In the genomic region with DNA sequence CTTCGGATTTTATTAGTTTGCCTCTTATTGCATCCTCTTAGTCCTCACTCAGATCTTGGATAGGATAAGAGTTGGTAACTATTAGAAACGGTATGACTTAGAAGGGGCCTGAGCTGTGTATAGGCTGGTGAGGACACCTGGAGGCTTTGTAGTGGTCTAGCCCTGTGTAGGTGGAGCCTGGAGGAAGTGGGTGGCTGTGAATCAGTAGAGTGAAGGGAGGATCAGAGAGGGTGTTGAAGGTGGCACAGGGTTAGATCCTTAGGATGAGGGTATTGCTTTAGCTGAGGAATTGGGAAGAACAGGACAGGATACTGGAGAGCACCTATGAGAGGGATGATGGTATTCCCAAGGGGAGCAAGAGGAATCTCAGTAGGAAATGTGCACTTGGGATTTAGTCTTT, we compare ENCODE assay signal across 19 cellular contexts. TPM values are rescaled to one million over a fixed set of nuclear protein-coding genes. Genes with fewer than 3 reads are reported as not detected.
A peak's percentile ranks its signal among the peaks of the same experiment; 100 is the strongest.
DNase-seq lines count a peak whose midpoint lies in the region; ATAC-seq and TF ChIP-seq lines count a peak whose summit lies in the region.
"Had no signal": no experiment of that assay in that cellular context is flagged by ENCODE, and none has a peak within 500 bp of the region (broad histone marks: within the 10 kb centered on the region; RNA-seq: fewer than 3 reads in every experiment).

No MANE protein-coding gene starts in this region.

- H3K27ac ChIP-seq in coronary artery, result no peak overlapping the region
- no peak overlapping the region for H3K27ac ChIP-seq in upper lobe of left lung

- no peak overlapping the region for H3K27ac Mint-ChIP-seq in mesothelial cell of epicardium
- H3K27ac Mint-ChIP-seq: IgD-negative memory B cell had no signal

- H3K4me1 Mint-ChIP-seq in mesothelial cell of epicardium, result peaks cover 33% of the 10 kb centered on the region

- H3K9me3 ChIP-seq in upper lobe of left lung, result no peaks in the 10 kb centered on the region

- WGBS in upper lobe of left lung, 2 donors, result 61 to 72% methylated on average over 2 of the region's 2 CpGs

- peak; percentile 14 for DNase-seq in stimulated activated CD4-positive, alpha-beta T cell treated with anti-CD3 and anti-CD28 coated beads, Interleukin-2, amount 100 ng/mL, for 4 hours (ENCODE audit: low read depth)
- no peak for DNase-seq in stimulated activated CD4-positive, alpha-beta T cell treated with anti-CD3 and anti-CD28 coated beads, Interleukin-4, amount 100 ng/mL, for 24 hours
- DNase-seq in RPMI8226 (peak; percentile 4), coronary artery (ENCODE audit: low spot score) (peak; percentile 22), upper lobe of left lung (no peak), mesothelial cell of epicardium (ENCODE audit: low spot score in 2 of 2, unreplicated experiment in 2 of 2) (no peak), NCI-H1930 (lab: John Stamatoyannopoulos, UW) (no peak)
- DNase-seq: amniotic stem cell; effector memory CD4-positive, alpha-beta T cell; GF-D8; hippocampal formation; kidney glomerular epithelial cell; NCI-H1048; NCI-H2081 treated with DMSO at 0.1 percent for 48 hours; NCI-H510A treated with DMSO at 0.1 percent for 48 hours had no signal

- TF ChIP-seq POLR2A in upper lobe of left lung (IDR thresholded peaks at IDR 0.05), result no peak

- no peaks in the 10 kb centered on the region for H3K36me3 ChIP-seq in upper lobe of left lung

- peaks cover 0 to 20% (median 10%) of the 10 kb centered on the region in 4 donors for H3K4me1 ChIP-seq in upper lobe of left lung

- peaks cover 7% of the 10 kb centered on the region for H3K36me3 Mint-ChIP-seq in mesothelial cell of epicardium
- H3K36me3 Mint-ChIP-seq: IgD-negative memory B cell had no signal

- no peak overlapping the region for H3K4me3 ChIP-seq in coronary artery
- H3K4me3 ChIP-seq in upper lobe of left lung, result no peak overlapping the region

- H3K27me3 ChIP-seq in upper lobe of left lung, result no peaks in the 10 kb centered on the region

- TF ChIP-seq CTCF in coronary artery (IDR thresholded peaks at IDR 0.05), result no peak
- no peak for TF ChIP-seq CTCF in upper lobe of left lung (IDR thresholded peaks at IDR 0.05)
- TF ChIP-seq CTCF in mesothelial cell of epicardium (IDR thresholded peaks at IDR 0.05; ENCODE audit: unreplicated experiment), result no peak

- no peak for ATAC-seq in upper lobe of left lung (ENCODE audit: low FRiP score in 2 of 2)
- ATAC-seq: SK-N-SH treated with all-trans-retinoic acid at 6 μM for 48 hours had no signal

- H3K27me3 Mint-ChIP-seq in mesothelial cell of epicardium (ENCODE audit: low read depth), result no peaks in the 10 kb centered on the region
- H3K27me3 Mint-ChIP-seq: central memory CD8-positive, alpha-beta T cell had no signal

- TF ChIP-seq EP300 in upper lobe of left lung (IDR thresholded peaks at IDR 0.05), result no peak

- no peak overlapping the region for H3K4me3 Mint-ChIP-seq in mesothelial cell of epicardium
- H3K4me3 Mint-ChIP-seq: central memory CD8-positive, alpha-beta T cell; IgD-negative memory B cell; neural crest cell had no signal

- H3K9me3 Mint-ChIP-seq in mesothelial cell of epicardium, result no peaks in the 10 kb centered on the region
- H3K9me3 Mint-ChIP-seq: central memory CD8-positive, alpha-beta T cell; IgD-negative memory B cell; neural crest cell had no signal

RNA-seq across cellular contexts. Expression of gene VANGL1, which starts 5.7 kb away (rescaled TPM):
- total RNA-seq in upper lobe of left lung (10 to 100 TPM in 1 of 6 donors, 1 to 10 TPM in 5; 3.1 to 11.4 (median 7.0) TPM), mesothelial cell of epicardium (16.0 to 17.0 TPM (median 16.0 TPM) in 3 replicates)

Comparison
In these comparisons a context has a peak if more than half of its experiments do, and no peak if none do; other contexts are left out.
1. DNase-seq: peak in stimulated activated CD4-positive, alpha-beta T cell treated with anti-CD3 and anti-CD28 coated beads, Interleukin-2, amount 100 ng/mL, for 4 hours (single experiment), RPMI8226 (single experiment) and coronary artery (single experiment); none in stimulated activated CD4-positive, alpha-beta T cell treated with anti-CD3 and anti-CD28 coated beads, Interleukin-4, amount 100 ng/mL, for 24 hours (single experiment), upper lobe of left lung (0 of 2), mesothelial cell of epicardium (0 of 2) and NCI-H1930 (0 of 2).